ENCODE assay signal across 1 cellular context in the genomic region with DNA sequence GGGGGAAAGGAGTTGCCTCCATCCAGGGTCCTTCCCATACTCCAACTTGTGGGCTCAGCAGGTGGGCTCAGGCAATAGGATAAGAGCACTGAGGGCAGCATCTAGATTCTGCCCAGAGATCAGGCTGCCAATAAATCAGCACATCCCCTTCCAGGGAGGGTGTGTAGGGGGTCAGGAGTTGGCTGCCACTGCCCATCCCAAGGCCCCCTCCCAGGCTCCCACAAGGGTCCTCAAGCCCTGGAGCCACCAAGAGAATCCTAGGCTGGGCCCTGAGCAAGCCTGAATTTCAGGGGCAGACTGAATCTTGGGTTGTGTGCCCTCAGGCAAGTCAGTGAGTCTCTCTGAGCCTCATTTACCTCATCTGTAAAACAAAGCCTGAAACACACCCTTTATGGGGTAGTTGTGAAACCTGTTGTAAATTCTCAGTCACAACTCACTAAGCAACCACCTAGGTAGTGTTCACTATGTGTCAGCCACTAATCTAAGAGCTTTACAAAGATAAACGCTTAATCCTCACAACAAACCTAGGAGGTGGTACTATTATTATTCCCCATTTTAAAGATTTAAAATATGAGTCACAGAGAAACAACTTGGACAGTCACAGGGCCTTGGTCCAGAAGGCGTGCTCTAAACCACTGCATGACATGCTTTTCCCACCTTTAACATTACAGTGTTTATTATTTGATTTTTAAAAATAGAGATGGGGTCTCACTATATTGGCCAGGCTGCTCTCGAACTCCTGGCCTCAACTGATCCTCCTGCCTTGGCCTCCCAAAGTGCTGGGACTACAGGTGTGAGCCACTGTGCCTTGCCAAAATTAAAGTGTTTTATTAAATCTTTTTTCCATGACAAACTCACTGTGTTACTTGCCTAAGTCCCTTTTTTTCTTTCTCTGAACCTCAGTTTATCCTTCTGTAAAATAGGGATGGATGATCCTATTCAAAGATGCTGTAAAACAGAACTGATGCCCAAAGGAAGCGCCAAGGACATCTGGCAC.
TF ChIP-seq lines count a peak whose summit lies in the region.

No MANE protein-coding gene starts in this region.

TF ChIP-seq in H1, 55 proteins besides CTCF, POLR2A, EP300 and RAD21:
- TF ChIP-seq SIRT6 (IDR thresholded peaks at IDR 0.05; ENCODE audit: low read length) (no peak), YY1 (IDR thresholded peaks at IDR 0.05; ENCODE audit: low read depth, low read length) (no peak), CBX8 (IDR thresholded peaks at IDR 0.05; ENCODE audit: borderline replicate concordance, low read depth, low read length) (no peak), EZH2 (IDR thresholded peaks at IDR 0.05; ENCODE audit: low read depth, low read length, severe bottlenecking) (no peak), EGR1 (IDR thresholded peaks at IDR 0.05; ENCODE audit: borderline replicate concordance, low read depth, low read length) (no peak), KDM1A (IDR thresholded peaks at IDR 0.05; ENCODE audit: borderline replicate concordance, low read length) (peak; percentile 77)
